17 cellular contexts compared by ENCODE assay signal in the genomic region with DNA sequence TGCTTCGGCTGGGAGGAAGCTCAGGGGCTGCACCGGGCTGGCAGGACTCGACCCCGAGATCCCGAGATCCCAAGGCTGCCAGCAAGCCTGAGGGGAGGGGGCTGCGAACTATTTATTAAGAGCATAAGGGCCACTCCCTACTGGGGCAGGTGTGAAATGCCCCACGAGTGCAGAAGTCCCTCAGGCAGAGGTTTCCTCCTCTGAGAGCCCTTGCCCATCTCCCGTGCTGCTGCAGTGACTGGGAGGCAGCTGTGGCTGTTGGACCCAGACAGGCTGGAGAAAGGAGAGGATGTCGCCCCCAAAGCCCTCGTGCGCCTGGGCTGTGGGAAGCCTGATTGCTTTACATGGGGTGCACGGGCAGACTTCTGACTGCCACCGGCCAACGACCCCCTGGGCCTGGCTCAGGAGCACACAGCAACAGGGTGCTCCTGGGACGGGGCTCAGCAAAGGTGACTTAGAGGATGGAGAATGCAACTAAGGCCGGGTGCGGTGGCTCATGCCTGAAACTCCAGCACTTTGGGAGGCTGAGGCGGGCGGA. TPM values are rescaled to one million over a fixed set of nuclear protein-coding genes. Genes with fewer than 3 reads are reported as not detected.
A peak's percentile ranks its signal among the peaks of the same experiment; 100 is the strongest.
DNase-seq lines count a peak whose midpoint lies in the region; ATAC-seq, FAIRE-seq and TF ChIP-seq lines count a peak whose summit lies in the region.
"Had no signal": no experiment of that assay in that cellular context is flagged by ENCODE, and none has a peak within 500 bp of the region (broad histone marks: within the 10 kb centered on the region; RNA-seq: fewer than 3 reads in every experiment).

No MANE protein-coding gene starts in this region.

- no peak overlapping the region for H2BK15ac ChIP-seq in mesendoderm (replicated peaks; ENCODE audit: low read depth)

- H3K4me1 Mint-ChIP-seq in CD4-positive, CD25-positive, alpha-beta regulatory T cell = peaks cover 18 to 87% (median 56%) of the 10 kb centered on the region in 4 donors
- peaks cover 98% of the 10 kb centered on the region for H3K4me1 Mint-ChIP-seq in activated T-cell treated with anti-CD3 and anti-CD28 coated beads, Interleukin-2, amount 50 U/mL, for 72 hours (ENCODE audit: low read depth)

- no peak for FAIRE-seq in H54 (lab: Jason Lieb, UNC)
- FAIRE-seq: H1 had no signal

- H3K4me3 ChIP-seq in CD4-positive, CD25-positive, alpha-beta regulatory T cell (ENCODE audit: low read depth, low read length) = peak overlapping the region; percentile 57
- H3K4me3 ChIP-seq in mesendoderm (ENCODE audit: low read length) = no peak overlapping the region
- no peak overlapping the region for H3K4me3 ChIP-seq in foreskin fibroblast (ENCODE audit: low read depth in 1 of 2, low read length in 2 of 2)
- H3K4me3 ChIP-seq: coronary artery, esophagus muscularis mucosa, psoas muscle had no signal

- H4K8ac ChIP-seq in mesendoderm (ENCODE audit: low read depth, low read length) = no peak overlapping the region

- peak overlapping the region; percentile 89 for H3K23ac ChIP-seq in mesendoderm (ENCODE audit: low read length)

- peaks cover 35% of the 10 kb centered on the region for H3K36me3 Mint-ChIP-seq in CD4-positive, CD25-positive, alpha-beta regulatory T cell
- H3K36me3 Mint-ChIP-seq in activated T-cell treated with anti-CD3 and anti-CD28 coated beads, Interleukin-2, amount 50 U/mL, for 72 hours (ENCODE audit: insufficient read depth in 2 of 2) = peaks cover 3 to 32% of the 10 kb centered on the region in 2 donors

- no peaks in the 10 kb centered on the region for H3K9me3 ChIP-seq in CD4-positive, CD25-positive, alpha-beta regulatory T cell (ENCODE audit: control insufficient read depth in 2 of 2, low read length in 2 of 2)
- H3K9me3 ChIP-seq: esophagus muscularis mucosa, psoas muscle had no signal

- H3K36me3 ChIP-seq in CD4-positive, CD25-positive, alpha-beta regulatory T cell (ENCODE audit: control insufficient read depth, insufficient read depth, low read length) = peaks cover 22% of the 10 kb centered on the region
- no peaks in the 10 kb centered on the region for H3K36me3 ChIP-seq in mesendoderm (ENCODE audit: control insufficient read depth, insufficient read depth, low read length)

- no peak for TF ChIP-seq POLR2A in H54 (IDR thresholded peaks at IDR 0.05; ENCODE audit: low read depth, low read length)

- no peak overlapping the region for H3K4ac ChIP-seq in mesendoderm (ENCODE audit: low read depth, low read length)

- H3K27ac ChIP-seq in CD4-positive, CD25-positive, alpha-beta regulatory T cell (ENCODE audit: insufficient read depth, low read length, poor library complexity, severe bottlenecking) = peak overlapping the region; percentile 85
- no peak overlapping the region for H3K27ac ChIP-seq in mesendoderm (ENCODE audit: low read depth, low read length)
- H3K27ac ChIP-seq: coronary artery, esophagus muscularis mucosa, psoas muscle had no signal

- H3K4me1 ChIP-seq in CD4-positive, CD25-positive, alpha-beta regulatory T cell (ENCODE audit: control insufficient read depth, insufficient read depth, low read length, poor library complexity, severe bottlenecking) = peaks cover 54% of the 10 kb centered on the region
- H3K4me1 ChIP-seq in mesendoderm (ENCODE audit: control insufficient read depth, low read depth, low read length) = peaks cover 6% of the 10 kb centered on the region
- H3K4me1 ChIP-seq: psoas muscle had no signal

- no peaks in the 10 kb centered on the region for H3K27me3 ChIP-seq in CD4-positive, CD25-positive, alpha-beta regulatory T cell (ENCODE audit: control insufficient read depth, insufficient read depth, low read length)
- no peaks in the 10 kb centered on the region for H3K27me3 ChIP-seq in mesendoderm (ENCODE audit: insufficient read depth, low read length, poor library complexity)
- H3K27me3 ChIP-seq: esophagus muscularis mucosa had no signal

- no peaks in the 10 kb centered on the region for H3K79me2 ChIP-seq in mesendoderm (ENCODE audit: control insufficient read depth, insufficient read depth, low read length)

- DNase-seq in CD4-positive, CD25-positive, alpha-beta regulatory T cell = no peak
- DNase-seq in GM19238 (ENCODE audit: insufficient read length, low spot score) (peak; percentile 9), mesendoderm (no peak), foreskin fibroblast (no peak), H54 (ENCODE audit: insufficient read length, low spot score) (no peak), foreskin melanocyte (no peak)
- no peak for DNase-seq in activated T-cell treated with anti-CD3 and anti-CD28 coated beads, Interleukin-2, amount 50 U/mL, for 72 hours
- DNase-seq: C1 segment of cervical spinal cord, NCI-H1930, NCI-H748 treated with DMSO at 0.1 percent for 48 hours, psoas muscle, RPMI8226 had no signal

- no peak overlapping the region for H3K4me2 ChIP-seq in mesendoderm (ENCODE audit: low read length)

- no peak overlapping the region for H3K18ac ChIP-seq in mesendoderm (ENCODE audit: low read length)

- H3K9me3 Mint-ChIP-seq in CD4-positive, CD25-positive, alpha-beta regulatory T cell = no peaks in the 10 kb centered on the region
- H3K9me3 Mint-ChIP-seq in activated T-cell treated with anti-CD3 and anti-CD28 coated beads, Interleukin-2, amount 50 U/mL, for 72 hours = no peaks in the 10 kb centered on the region

- H3K9ac ChIP-seq in mesendoderm (ENCODE audit: low read length) = no peak overlapping the region

- peak overlapping the region; percentile 97 to 100 (median 99) for H3K27ac Mint-ChIP-seq in CD4-positive, CD25-positive, alpha-beta regulatory T cell
- peak overlapping the region; percentile 99 for H3K27ac Mint-ChIP-seq in activated T-cell treated with anti-CD3 and anti-CD28 coated beads, Interleukin-2, amount 50 U/mL, for 72 hours

- no peaks in the 10 kb centered on the region for H3K79me1 ChIP-seq in mesendoderm (ENCODE audit: low read length)

- H2AK5ac ChIP-seq in mesendoderm (ENCODE audit: low read length) = no peak overlapping the region

- no peak overlapping the region for H4K5ac ChIP-seq in mesendoderm (ENCODE audit: low read length)

- no peaks in the 10 kb centered on the region for H3K27me3 Mint-ChIP-seq in CD4-positive, CD25-positive, alpha-beta regulatory T cell
- H3K27me3 Mint-ChIP-seq in activated T-cell treated with anti-CD3 and anti-CD28 coated beads, Interleukin-2, amount 50 U/mL, for 72 hours (ENCODE audit: low read depth) = no peaks in the 10 kb centered on the region

- ATAC-seq in CD4-positive, CD25-positive, alpha-beta regulatory T cell (ENCODE audit: low read depth in 2 of 2) = no peak
- ATAC-seq in activated T-cell treated with anti-CD3 and anti-CD28 coated beads, Interleukin-2, amount 50 U/mL, for 72 hours (replicated peaks in 1 of 2) = no peak
- ATAC-seq in HG02763 (IDR thresholded peaks at IDR 0.05; ENCODE audit: unreplicated experiment) = no peak
- ATAC-seq: left lobe of liver had no signal

- H2BK120ac ChIP-seq in mesendoderm (ENCODE audit: low read depth, low read length) = no peak overlapping the region

- H3K56ac ChIP-seq in mesendoderm (ENCODE audit: low read length) = peak overlapping the region; percentile 2

- H3K4me3 Mint-ChIP-seq in CD4-positive, CD25-positive, alpha-beta regulatory T cell = peak overlapping the region; percentile 79 to 88 (median 80)
- H3K4me3 Mint-ChIP-seq in activated T-cell treated with anti-CD3 and anti-CD28 coated beads, Interleukin-2, amount 50 U/mL, for 72 hours = peak overlapping the region; percentile 81 to 88

- no peak overlapping the region for H2BK5ac ChIP-seq in mesendoderm (ENCODE audit: low read length)

- no peak for TF ChIP-seq CTCF in foreskin fibroblast (IDR thresholded peaks at IDR 0.05; ENCODE audit: low read depth, low read length)

- no CpG with 5 or more reads among the region's 19 CpGs for WGBS in mesendoderm (ENCODE audit: extremely low coverage, insufficient coverage, low lambda C conversion rate)

RNA-seq across cellular contexts. Expression of gene RGS10, which starts 39.8 kb away (rescaled TPM):
- 85.7 TPM for total RNA-seq in CD4-positive, CD25-positive, alpha-beta regulatory T cell
- 100 to 1,000 TPM; 165 to 188 (median 183) TPM for polyA plus RNA-seq in CD4-positive, CD25-positive, alpha-beta regulatory T cell
- 100 to 1,000 TPM; 161 to 208 TPM for total RNA-seq in activated T-cell treated with anti-CD3 and anti-CD28 coated beads, Interleukin-2, amount 50 U/mL, for 72 hours
- polyA plus RNA-seq in mesendoderm (2013, experiment 1 of 2) = 10.5 TPM
- 10.2 TPM for polyA plus RNA-seq in mesendoderm (2013, experiment 2 of 2)
